In the genomic region with DNA sequence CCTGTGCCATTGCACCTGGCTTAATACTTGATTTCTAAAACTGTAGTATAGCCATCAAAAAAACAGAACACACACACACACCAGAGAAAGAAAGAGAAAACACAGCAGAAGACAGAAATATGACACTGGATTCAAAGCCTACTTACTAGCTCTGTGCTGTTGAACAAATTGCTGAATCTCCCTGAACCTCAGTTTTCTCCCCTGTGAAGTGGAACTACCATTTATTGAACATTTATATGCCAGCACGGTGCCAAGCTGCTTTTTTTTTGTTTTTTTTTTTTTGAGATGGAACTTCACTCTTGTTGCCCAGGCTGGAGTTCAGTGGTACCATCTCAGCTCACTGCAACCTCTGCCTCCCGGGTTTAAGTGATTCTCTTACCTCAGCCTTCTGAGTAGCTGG, we compare ENCODE assay signal across 11 cellular contexts. TPM values are rescaled to one million over a fixed set of nuclear protein-coding genes. Genes with fewer than 3 reads are reported as not detected.
"Had no signal": no experiment of that assay in that cellular context is flagged by ENCODE, and none has a peak within 500 bp of the region (broad histone marks: within the 10 kb centered on the region; RNA-seq: fewer than 3 reads in every experiment).

No MANE protein-coding gene starts in this region.

- H3K27ac ChIP-seq: GM23248 had no signal

- FAIRE-seq: H1, H54 had no signal

- H3K4me2 ChIP-seq: GM23338 had no signal

- H3K4me3 Mint-ChIP-seq: GM23338, H9, HFFc6 had no signal

- DNase-seq: GM23248, GOT3, H7, H9, HCEC 1CT, HFFc6 had no signal

- H3K36me3 ChIP-seq: HAP-1 had no signal

- H3K4me3 ChIP-seq: GM23248, GM23338, HAP-1 had no signal

- H3K9ac ChIP-seq: GM23248 had no signal

- H3K9me3 Mint-ChIP-seq: GM23338, H9, HFFc6 had no signal

- H2AFZ ChIP-seq: GM23248, GM23338 had no signal

- H3K9me3 ChIP-seq: HAP-1 had no signal

- H3K27ac Mint-ChIP-seq: GM23338, HFFc6 had no signal

- H3K4me1 ChIP-seq: HAP-1 had no signal

RNA-seq across cellular contexts. Expression of a gene that starts 13.2 kb away (rescaled TPM):
- total RNA-seq: GM23248, H1, H4, H7, HFFc6 had no signal
- polyA plus RNA-seq: GM23248 had no signal

RNA-seq across cellular contexts. Expression of a gene that starts 17.6 kb away (rescaled TPM):
- total RNA-seq: H1, H4, H7 had no signal

RNA-seq across cellular contexts. Expression of a gene that starts 23.1 kb away (rescaled TPM):
- total RNA-seq: GM23248 had no signal
- polyA plus RNA-seq: GM23248, GM23338 had no signal
